9 cellular contexts compared by ENCODE assay signal in genomic region chr2:47520302-47520630, GRCh38. TPM values are rescaled to one million over a fixed set of nuclear protein-coding genes. Genes with fewer than 3 reads are reported as not detected.
DNase-seq lines count a peak whose midpoint lies in the region; ATAC-seq and TF ChIP-seq lines count a peak whose summit lies in the region.
"Had no signal": no experiment of that assay in that cellular context is flagged by ENCODE, and none has a peak within 500 bp of the region (broad histone marks: within the 10 kb centered on the region; RNA-seq: fewer than 3 reads in every experiment).

No MANE protein-coding gene starts in this region.

- CTCF ChIA-PET in Caco-2 (lab: Charles Lee): interaction anchor here (0.6 to 2.6 kb wide), 4 partner anchors 11 to 341 kb away, joined by 3 to 11 read pairs (median 6); no protein-coding TSS in a partner anchor
- CTCF ChIA-PET in WTC11 (lab: Charles Lee): interaction anchor here (0.6 to 2.1 kb wide), 13 partner anchors 7 to 262 kb away, joined by 3 to 15 read pairs (median 3); partner anchors contain the start of gene MSH6

- peak overlapping the region; percentile 97 for H3K27ac ChIP-seq in KMS-11
- H3K27ac ChIP-seq: colonic mucosa had no signal

- H3K27me3 Mint-ChIP-seq in Caco-2 (ENCODE audit: insufficient read depth, unreplicated experiment) (peaks cover 5% of the 10 kb centered on the region), WTC11 (ENCODE audit: low read depth) (peaks cover 3% of the 10 kb centered on the region; the same call in 1 of the 2 replicates), naive B cell (peaks cover 4 to 11% (median 8%) of the 10 kb centered on the region in 3 donors)

- BruUV-seq in Caco-2 (replicated peaks; lab: Mats Ljungman, UMichigan): no TSS peak

- H3K4me3 Mint-ChIP-seq in Caco-2 (ENCODE audit: unreplicated experiment): peak overlapping the region; percentile 76
- H3K4me3 Mint-ChIP-seq in WTC11: 0 out of 2 replicates have a peak overlapping the region, but pooled peaks have one; percentile 6
- peak overlapping the region; percentile 53 to 88 (median 84) for H3K4me3 Mint-ChIP-seq in naive B cell

- no peak overlapping the region for H3K27ac Mint-ChIP-seq in Caco-2 (ENCODE audit: unreplicated experiment)
- H3K27ac Mint-ChIP-seq in WTC11: no peak overlapping the region
- peak overlapping the region in 5 of 6 donors; percentile 18 to 79 (median 67) for H3K27ac Mint-ChIP-seq in naive B cell

- H3K4me3 ChIP-seq in Caco-2 (ENCODE audit: low read depth, low read length) (peak overlapping the region; percentile 45), KMS-11 (IDR thresholded peaks at IDR 0.05; ENCODE audit: insufficient read depth, low read depth, low read length) (peak overlapping the region; percentile 17)

- H3K9me3 Mint-ChIP-seq in Caco-2 (ENCODE audit: unreplicated experiment): no peaks in the 10 kb centered on the region
- no peaks in the 10 kb centered on the region for H3K9me3 Mint-ChIP-seq in WTC11
- H3K9me3 Mint-ChIP-seq in naive B cell: peaks cover 0 to 2% (median 0%) of the 10 kb centered on the region in 7 donors

- DNase-seq in Caco-2: no peak
- DNase-seq in WTC11 (ENCODE audit: low spot score): no peak
- no peak for DNase-seq in naive B cell
- DNase-seq in pons (ENCODE audit: low spot score): no peak

- H3K4me1 ChIP-seq in Caco-2 (no peaks in the 10 kb centered on the region), KMS-11 (ENCODE audit: low read depth, poor library complexity, severe bottlenecking) (peaks cover 63% of the 10 kb centered on the region)

- POLR2A ChIA-PET in Caco-2 (lab: Charles Lee) (interaction anchor here (0.5 to 1.4 kb wide), 2 partner anchors 234 to 263 kb away, joined by 3 to 6 read pairs; partner anchors contain the start of gene MSH6), WTC11 (lab: Charles Lee) (interaction anchor here (1.0 kb wide), 1 partner anchor 39 kb away, joined by 3 read pairs; no protein-coding TSS in a partner anchor)

- no peaks in the 10 kb centered on the region for H3K9me3 ChIP-seq in Caco-2
- H3K9me3 ChIP-seq: colonic mucosa had no signal

- intact Hi-C loops in Caco-2 (cut with micrococcal nuclease; ENCODE audit: unreplicated experiment): loop anchor here (2.0 kb wide), 3 partner anchors 83 to 587 kb away; no protein-coding TSS in a partner anchor

- no peak for TF ChIP-seq CTCF in Caco-2 (IDR thresholded peaks at IDR 0.05; ENCODE audit: insufficient read depth in 1 of 2, low read depth in 1 of 2, low read length in 1 of 2, severe bottlenecking in 1 of 2, unreplicated experiment in 1 of 2)
- no peak; the same call in 1 of the 2 replicates for TF ChIP-seq CTCF in KMS-11 (conservative IDR thresholded peaks at IDR 0.05; ENCODE audit: low read depth, low read length)
- TF ChIP-seq CTCF in WTC11 (IDR thresholded peaks at IDR 0.05): no peak

- ATAC-seq in WTC11: no peak
- no peak for ATAC-seq in naive B cell (ENCODE audit: low read depth in 2 of 2)
- no peak for ATAC-seq in HG03139 (IDR thresholded peaks at IDR 0.05; ENCODE audit: unreplicated experiment)
- no peak for ATAC-seq in GM21786 (IDR thresholded peaks at IDR 0.05; ENCODE audit: unreplicated experiment)
- no peak for ATAC-seq in HG03442 (IDR thresholded peaks at IDR 0.05; ENCODE audit: unreplicated experiment)

- no peaks in the 10 kb centered on the region for H3K4me1 Mint-ChIP-seq in Caco-2 (ENCODE audit: low read depth, unreplicated experiment)
- H3K4me1 Mint-ChIP-seq in WTC11: peaks cover 24% of the 10 kb centered on the region
- H3K4me1 Mint-ChIP-seq in naive B cell: peaks cover 6 to 17% (median 7%) of the 10 kb centered on the region in 3 donors

- H3K4me2 ChIP-seq in KMS-11: peak overlapping the region; percentile 94

- H3K36me3 ChIP-seq in Caco-2 (ENCODE audit: control insufficient read depth, insufficient read depth, low read length): no peaks in the 10 kb centered on the region
- H3K36me3 ChIP-seq in KMS-11 (ENCODE audit: insufficient read depth): no peaks in the 10 kb centered on the region
- H3K36me3 ChIP-seq: colonic mucosa had no signal

- no peaks in the 10 kb centered on the region for H3K27me3 ChIP-seq in Caco-2 (replicated peaks; ENCODE audit: control insufficient read depth, insufficient read depth, low read length)
- no peaks in the 10 kb centered on the region for H3K27me3 ChIP-seq in KMS-11 (ENCODE audit: insufficient read depth, low read depth)
- H3K27me3 ChIP-seq: colonic mucosa had no signal

- H3K79me2 ChIP-seq in KMS-11 (ENCODE audit: insufficient read depth, low read depth): peaks cover 6% of the 10 kb centered on the region; the same call in 1 of the 2 replicates

- H2AFZ ChIP-seq in KMS-11 (ENCODE audit: low read depth): peak overlapping the region; percentile 91

- no peaks in the 10 kb centered on the region for H4K20me1 ChIP-seq in KMS-11 (ENCODE audit: insufficient read depth)

- H3K36me3 Mint-ChIP-seq in Caco-2 (ENCODE audit: insufficient read depth, unreplicated experiment) (peaks cover 6% of the 10 kb centered on the region), WTC11 (0 out of 2 replicates have a peak, but pooled peaks cover 5% of the 10 kb centered on the region), naive B cell (no peaks in the 10 kb centered on the region)

- H3K9ac ChIP-seq in KMS-11: peak overlapping the region; percentile 90

TF ChIP-seq in WTC11, 78 proteins besides CTCF, POLR2A, EP300 and RAD21:
- TF ChIP-seq ATF2 (CRISPR knock-in tag; IDR thresholded peaks at IDR 0.05; ENCODE audit: borderline replicate concordance, low read depth): no peak
- no peak for TF ChIP-seq ETV6 (CRISPR knock-in tag; IDR thresholded peaks at IDR 0.05)
- TF ChIP-seq, protein P1, sequence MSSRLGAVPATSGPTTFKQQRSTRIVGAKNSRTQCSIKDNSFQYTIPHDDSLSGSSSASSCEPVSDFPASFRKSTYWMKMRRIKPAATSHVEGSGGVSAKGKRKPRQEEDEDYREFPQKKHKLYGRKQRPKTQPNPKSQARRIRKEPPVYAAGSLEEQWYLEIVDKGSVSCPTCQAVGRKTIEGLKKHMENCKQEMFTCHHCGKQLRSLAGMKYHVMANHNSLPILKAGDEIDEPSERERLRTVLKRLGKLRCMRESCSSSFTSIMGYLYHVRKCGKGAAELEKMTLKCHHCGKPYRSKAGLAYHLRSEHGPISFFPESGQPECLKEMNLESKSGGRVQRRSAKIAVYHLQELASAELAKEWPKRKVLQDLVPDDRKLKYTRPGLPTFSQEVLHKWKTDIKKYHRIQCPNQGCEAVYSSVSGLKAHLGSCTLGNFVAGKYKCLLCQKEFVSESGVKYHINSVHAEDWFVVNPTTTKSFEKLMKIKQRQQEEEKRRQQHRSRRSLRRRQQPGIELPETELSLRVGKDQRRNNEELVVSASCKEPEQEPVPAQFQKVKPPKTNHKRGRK (CRISPR knock-in tag; IDR thresholded peaks at IDR 0.05; ENCODE audit: borderline replicate concordance): no peak
- TF ChIP-seq, protein P2, sequence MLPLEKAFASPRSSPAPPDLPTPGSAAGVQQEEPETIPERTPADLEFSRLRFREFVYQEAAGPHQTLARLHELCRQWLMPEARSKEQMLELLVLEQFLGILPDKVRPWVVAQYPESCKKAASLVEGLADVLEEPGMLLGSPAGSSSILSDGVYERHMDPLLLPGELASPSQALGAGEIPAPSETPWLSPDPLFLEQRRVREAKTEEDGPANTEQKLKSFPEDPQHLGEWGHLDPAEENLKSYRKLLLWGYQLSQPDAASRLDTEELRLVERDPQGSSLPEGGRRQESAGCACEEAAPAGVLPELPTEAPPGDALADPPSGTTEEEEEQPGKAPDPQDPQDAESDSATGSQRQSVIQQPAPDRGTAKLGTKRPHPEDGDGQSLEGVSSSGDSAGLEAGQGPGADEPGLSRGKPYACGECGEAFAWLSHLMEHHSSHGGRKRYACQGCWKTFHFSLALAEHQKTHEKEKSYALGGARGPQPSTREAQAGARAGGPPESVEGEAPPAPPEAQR (CRISPR knock-in tag; IDR thresholded peaks at IDR 0.05): no peak
- no peak for TF ChIP-seq RORB (CRISPR knock-in tag; IDR thresholded peaks at IDR 0.05)
- no peak for TF ChIP-seq GABPB1 (CRISPR knock-in tag; IDR thresholded peaks at IDR 0.05)
- no peak for TF ChIP-seq ZMAT4 (CRISPR knock-in tag; IDR thresholded peaks at IDR 0.05)
- TF ChIP-seq OVOL2 (CRISPR knock-in tag; IDR thresholded peaks at IDR 0.05; ENCODE audit: borderline replicate concordance): no peak
- TF ChIP-seq, protein P3, sequence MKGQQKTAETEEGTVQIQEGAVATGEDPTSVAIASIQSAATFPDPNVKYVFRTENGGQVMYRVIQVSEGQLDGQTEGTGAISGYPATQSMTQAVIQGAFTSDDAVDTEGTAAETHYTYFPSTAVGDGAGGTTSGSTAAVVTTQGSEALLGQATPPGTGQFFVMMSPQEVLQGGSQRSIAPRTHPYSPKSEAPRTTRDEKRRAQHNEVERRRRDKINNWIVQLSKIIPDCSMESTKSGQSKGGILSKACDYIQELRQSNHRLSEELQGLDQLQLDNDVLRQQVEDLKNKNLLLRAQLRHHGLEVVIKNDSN (CRISPR knock-in tag; IDR thresholded peaks at IDR 0.05): no peak
- TF ChIP-seq E2F4 (CRISPR knock-in tag; IDR thresholded peaks at IDR 0.05; ENCODE audit: borderline replicate concordance, low read depth): no peak

RNA-seq across cellular contexts. Expression of gene KCNK12, which starts 50.5 kb away (rescaled TPM):
- total RNA-seq in Caco-2 (2022): 0.07 TPM in 1 of 2 replicates, not detected in the other
- 8.4 to 11.1 TPM (median 9.2 TPM) in 3 replicates for total RNA-seq in WTC11 (2021)
- under 1 TPM in 5 of 6 donors, not detected in 1; 0.04 to 0.25 (median 0.21) TPM for polyA plus RNA-seq in naive B cell (ENCODE audit: low read depth in 6 of 6)

Comparison
In these comparisons a context has a peak if more than half of its experiments do, and no peak if none do; other contexts are left out.
1. H3K27ac Mint-ChIP-seq: peak in naive B cell (5 of 6); none in Caco-2 (single experiment) and WTC11 (single experiment).
2. H3K4me3 Mint-ChIP-seq: peak in every context shown above with its lines; median percentile 84 in naive B cell; 76 in Caco-2; 6 in WTC11.